Comparison of ENCODE assay signal across 9 cellular contexts in the genomic region with DNA sequence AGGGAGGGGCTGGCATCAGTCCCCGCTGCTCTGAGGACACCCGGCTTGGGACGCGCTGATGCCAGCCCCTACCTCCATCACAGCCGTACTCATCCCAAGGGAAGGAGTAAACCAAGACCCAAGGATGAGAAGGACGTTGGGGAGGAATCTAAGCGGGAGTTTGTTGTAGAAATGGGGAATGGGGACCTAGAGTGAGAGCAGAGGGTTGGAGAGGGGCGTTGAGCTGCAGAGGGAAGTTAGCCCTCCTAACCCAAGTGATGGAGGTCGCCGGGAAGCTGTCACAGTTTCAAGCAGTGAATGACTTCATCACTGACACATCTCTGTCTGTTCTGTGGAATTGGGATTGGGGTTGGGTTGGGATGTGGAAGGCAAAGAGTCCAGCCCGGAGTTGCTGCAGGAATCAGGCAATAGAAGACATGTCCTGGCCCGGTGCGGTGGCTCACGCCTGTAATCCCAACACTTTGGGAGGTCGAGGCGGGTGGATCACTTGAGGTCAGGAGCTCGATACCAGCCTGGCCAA. TPM values are rescaled to one million over a fixed set of nuclear protein-coding genes. Genes with fewer than 3 reads are reported as not detected.
DNase-seq lines count a peak whose midpoint lies in the region; ATAC-seq and TF ChIP-seq lines count a peak whose summit lies in the region.
"Had no signal": no experiment of that assay in that cellular context is flagged by ENCODE, and none has a peak within 500 bp of the region (broad histone marks: within the 10 kb centered on the region; RNA-seq: fewer than 3 reads in every experiment).

No MANE protein-coding gene starts in this region.

- H3K9me3 ChIP-seq in WERI-Rb-1 (ENCODE audit: severe bottlenecking) (no peaks in the 10 kb centered on the region), prostate gland (no peaks in the 10 kb centered on the region), spleen (no peaks in the 10 kb centered on the region)
- H3K9me3 ChIP-seq: pancreas had no signal

- intact Hi-C loops in prostate gland (cut with DNase I), result no loop called here
- intact Hi-C loops in spleen (cut with DNase I; ENCODE audit: low total_unique reads), result no loop called here

- peak overlapping the region; percentile 63 for H3K4me3 ChIP-seq in WERI-Rb-1 (ENCODE audit: low read depth, low read length)
- peak overlapping the region; percentile 40 to 47 for H3K4me3 ChIP-seq in foreskin fibroblast (ENCODE audit: low read depth in 1 of 2, low read length in 2 of 2)
- H3K4me3 ChIP-seq in prostate gland, result peak overlapping the region in 1 of 2 donors; percentile 71
- H3K4me3 ChIP-seq in spleen, result peak overlapping the region in 4 of 8 donors; percentile 63 to 88 (median 76)

- no peak for TF ChIP-seq CTCF in GM20000 (IDR thresholded peaks at IDR 0.05; ENCODE audit: extremely low read depth, missing control alignments)
- no peak for TF ChIP-seq CTCF in WERI-Rb-1 (IDR thresholded peaks at IDR 0.05; ENCODE audit: low read depth, low read length)
- TF ChIP-seq CTCF in foreskin fibroblast (IDR thresholded peaks at IDR 0.05; ENCODE audit: low read depth, low read length), result no peak
- TF ChIP-seq CTCF in prostate gland (IDR thresholded peaks at IDR 0.05), result no peak
- no peak for TF ChIP-seq CTCF in spleen (IDR thresholded peaks at IDR 0.05 in 8 of 11, conservative IDR thresholded peaks at IDR 0.05 in 3 of 11)

- H3K36me3 ChIP-seq in WERI-Rb-1 (peaks cover 30% of the 10 kb centered on the region), prostate gland (no peaks in the 10 kb centered on the region), spleen (no peaks in the 10 kb centered on the region)
- H3K36me3 ChIP-seq: pancreas had no signal

- 73% methylated on average over 17 of the region's 17 CpGs for WGBS in prostate gland
- WGBS in spleen, 5 donors, result 76 to 87% (median 80%) methylated on average over 17 of the region's 17 CpGs

- DNase-seq in GM20000 (ENCODE audit: low spot score) (peak; percentile 21), WERI-Rb-1 (no peak), foreskin fibroblast (no peak), prostate gland (ENCODE audit: low spot score) (no peak), spleen (no peak), DMS 273 treated with DMSO at 0.1 percent for 48 hours (lab: John Stamatoyannopoulos, UW) (no peak)

- H3K4me1 ChIP-seq in prostate gland (replicated peaks) (peaks cover 4% of the 10 kb centered on the region), spleen (peaks cover 8 to 73% (median 39%) of the 10 kb centered on the region in 6 donors)

- TF ChIP-seq POLR2A in prostate gland (IDR thresholded peaks at IDR 0.05), result no peak
- TF ChIP-seq POLR2A in spleen (IDR thresholded peaks at IDR 0.05), result no peak

- peak overlapping the region; percentile 95; the same call in 1 of the 2 replicates for H3K27ac ChIP-seq in WERI-Rb-1
- H3K27ac ChIP-seq in prostate gland, result peak overlapping the region; percentile 66 to 67
- peak overlapping the region in 4 of 8 donors; percentile 71 to 92 (median 87) for H3K27ac ChIP-seq in spleen

- no peak for ATAC-seq in GM18519 (IDR thresholded peaks at IDR 0.05; ENCODE audit: low FRiP score, unreplicated experiment)
- ATAC-seq in GM18858 (IDR thresholded peaks at IDR 0.05; ENCODE audit: unreplicated experiment), result no peak

- H3K27me3 ChIP-seq in WERI-Rb-1 (ENCODE audit: insufficient read depth, low read depth, severe bottlenecking), result no peaks in the 10 kb centered on the region
- H3K27me3 ChIP-seq in prostate gland (replicated peaks; ENCODE audit: insufficient read depth), result no peaks in the 10 kb centered on the region
- no peaks in the 10 kb centered on the region for H3K27me3 ChIP-seq in spleen (replicated peaks in 1 of 7)
- H3K27me3 ChIP-seq: pancreas had no signal

RNA-seq across cellular contexts. Expression of gene SUSD1, which starts 0.8 kb away (rescaled TPM):
- total RNA-seq in prostate gland, result 10 to 100 TPM; 10.6 to 34.8 TPM
- total RNA-seq in spleen, result 10 to 100 TPM; 17.1 to 26.8 (median 23.1) TPM
- polyA plus RNA-seq in spleen, result 1 to 10 TPM; 4.4 to 5.7 (median 5.7) TPM
